9 cellular contexts compared by ENCODE assay signal in genomic region chr1:181043025-181043880, GRCh38. TPM values are rescaled to one million over a fixed set of nuclear protein-coding genes. Genes with fewer than 3 reads are reported as not detected.
DNase-seq lines count a peak whose midpoint lies in the region; ATAC-seq, FAIRE-seq and TF ChIP-seq lines count a peak whose summit lies in the region.
"Had no signal": no experiment of that assay in that cellular context is flagged by ENCODE, and none has a peak within 500 bp of the region (broad histone marks: within the 10 kb centered on the region; RNA-seq: fewer than 3 reads in every experiment).

No MANE protein-coding gene starts in this region.

- H3K36me3 Mint-ChIP-seq in activated CD4-positive, alpha-beta T cell treated with anti-CD3 and anti-CD28 coated beads, Interleukin-2, amount 10 ng/mL, durations not matched to agents 7 days and 5 days (ENCODE audit: low read depth): peaks cover 37% of the 10 kb centered on the region
- peaks cover 39% of the 10 kb centered on the region for H3K36me3 Mint-ChIP-seq in stimulated activated naive CD8-positive, alpha-beta T cell treated with anti-CD3 and anti-CD28 coated beads, Interleukin-15, Interleukin-2, amounts not matched to agents 100 ng/mL and 50 ng/mL, for 24 hours (ENCODE audit: low read depth)

- FAIRE-seq in bronchial epithelial cell (lab: Jason Lieb, UNC): no peak
- FAIRE-seq: islet of Langerhans had no signal

- no peak for TF ChIP-seq CTCF in bronchial epithelial cell (IDR thresholded peaks at IDR 0.05; ENCODE audit: insufficient read depth, low read length, severe bottlenecking)

- H3K27me3 Mint-ChIP-seq in activated CD4-positive, alpha-beta T cell treated with anti-CD3 and anti-CD28 coated beads, Interleukin-2, amount 10 ng/mL, durations not matched to agents 7 days and 5 days: no peaks in the 10 kb centered on the region
- no peaks in the 10 kb centered on the region for H3K27me3 Mint-ChIP-seq in stimulated activated naive CD8-positive, alpha-beta T cell treated with anti-CD3 and anti-CD28 coated beads, Interleukin-15, Interleukin-2, amounts not matched to agents 100 ng/mL and 50 ng/mL, for 24 hours

- no peak overlapping the region for H3K4me3 ChIP-seq in bronchial epithelial cell (ENCODE audit: low read depth, low read length)

- CTCF ChIA-PET in activated CD4-positive, alpha-beta T cell treated with anti-CD3 and anti-CD28 coated beads, Interleukin-2, amount 10 ng/mL, durations not matched to agents 7 days and 5 days (lab: Charles Lee): interaction anchor here (0.7 to 2.0 kb wide), 6 partner anchors 10 to 98 kb away, joined by 3 to 7 read pairs (median 4); partner anchors contain the start of genes MR1 and STX6

- DNase-seq in activated CD4-positive, alpha-beta T cell treated with anti-CD3 and anti-CD28 coated beads, Interleukin-2, amount 10 ng/mL, durations not matched to agents 7 days and 5 days: no peak
- DNase-seq in activated CD4-positive, alpha-beta T cell treated with anti-CD3 and anti-CD28 coated beads, Interleukin-2, amount 50 U/mL, for 1 hour: no peak
- DNase-seq in NCI-H2196 treated with DMSO at 0.1 percent for 48 hours (lab: John Stamatoyannopoulos, UW; ENCODE audit: unreplicated experiment) (peak; percentile 18), bronchial epithelial cell (ENCODE audit: low read depth) (peak; percentile 65), NCI-H1105 treated with DMSO at 0.1 percent for 48 hours (lab: John Stamatoyannopoulos, UW) (no peak), DMS114 treated with DMSO at 0.1 percent for 48 hours (lab: John Stamatoyannopoulos, UW; ENCODE audit: unreplicated experiment) (no peak)

- POLR2A ChIA-PET in activated CD4-positive, alpha-beta T cell treated with anti-CD3 and anti-CD28 coated beads, Interleukin-2, amount 10 ng/mL, durations not matched to agents 7 days and 5 days (lab: Charles Lee): interaction anchor here (0.6 kb wide), 1 partner anchor 113 kb away, joined by 3 read pairs; no protein-coding TSS in a partner anchor

- no peak for ATAC-seq in HG02623 (IDR thresholded peaks at IDR 0.05; ENCODE audit: unreplicated experiment)

- peak overlapping the region; percentile 82 for H3K27ac Mint-ChIP-seq in activated CD4-positive, alpha-beta T cell treated with anti-CD3 and anti-CD28 coated beads, Interleukin-2, amount 10 ng/mL, durations not matched to agents 7 days and 5 days
- peak overlapping the region; percentile 74 for H3K27ac Mint-ChIP-seq in stimulated activated naive CD8-positive, alpha-beta T cell treated with anti-CD3 and anti-CD28 coated beads, Interleukin-15, Interleukin-2, amounts not matched to agents 100 ng/mL and 50 ng/mL, for 24 hours

- no peaks in the 10 kb centered on the region for H3K9me3 Mint-ChIP-seq in activated CD4-positive, alpha-beta T cell treated with anti-CD3 and anti-CD28 coated beads, Interleukin-2, amount 10 ng/mL, durations not matched to agents 7 days and 5 days
- H3K9me3 Mint-ChIP-seq in stimulated activated naive CD8-positive, alpha-beta T cell treated with anti-CD3 and anti-CD28 coated beads, Interleukin-15, Interleukin-2, amounts not matched to agents 100 ng/mL and 50 ng/mL, for 24 hours: no peaks in the 10 kb centered on the region

- no peaks in the 10 kb centered on the region for H3K27me3 ChIP-seq in bronchial epithelial cell (ENCODE audit: control insufficient read depth, insufficient read depth, low read length)

- H3K36me3 ChIP-seq in bronchial epithelial cell (ENCODE audit: control insufficient read depth, insufficient read depth, low read length): peaks cover 2% of the 10 kb centered on the region

- peaks cover 53% of the 10 kb centered on the region for H3K4me1 Mint-ChIP-seq in activated CD4-positive, alpha-beta T cell treated with anti-CD3 and anti-CD28 coated beads, Interleukin-2, amount 10 ng/mL, durations not matched to agents 7 days and 5 days
- H3K4me1 Mint-ChIP-seq in stimulated activated naive CD8-positive, alpha-beta T cell treated with anti-CD3 and anti-CD28 coated beads, Interleukin-15, Interleukin-2, amounts not matched to agents 100 ng/mL and 50 ng/mL, for 24 hours (ENCODE audit: low read depth): peaks cover 56% of the 10 kb centered on the region

- no peak overlapping the region for H3K4me3 Mint-ChIP-seq in activated CD4-positive, alpha-beta T cell treated with anti-CD3 and anti-CD28 coated beads, Interleukin-2, amount 10 ng/mL, durations not matched to agents 7 days and 5 days
- peak overlapping the region; percentile 25 for H3K4me3 Mint-ChIP-seq in stimulated activated naive CD8-positive, alpha-beta T cell treated with anti-CD3 and anti-CD28 coated beads, Interleukin-15, Interleukin-2, amounts not matched to agents 100 ng/mL and 50 ng/mL, for 24 hours

RNA-seq across cellular contexts. Expression of gene MR1, which starts 9.5 kb away (rescaled TPM):
- total RNA-seq in activated CD4-positive, alpha-beta T cell treated with anti-CD3 and anti-CD28 coated beads, Interleukin-2, amount 10 ng/mL, durations not matched to agents 7 days and 5 days: 10 to 100 TPM; 37.4 to 38.7 TPM
- total RNA-seq in bronchial epithelial cell: 14.7 and 23.8 TPM in 2 replicates

RNA-seq across cellular contexts. Expression of gene STX6, which starts 20.6 kb away (rescaled TPM):
- 10 to 100 TPM; 17.9 to 18.4 TPM for total RNA-seq in activated CD4-positive, alpha-beta T cell treated with anti-CD3 and anti-CD28 coated beads, Interleukin-2, amount 10 ng/mL, durations not matched to agents 7 days and 5 days
- 42.6 and 56.3 TPM in 2 replicates for total RNA-seq in bronchial epithelial cell

RNA-seq across cellular contexts. Expression of gene IER5, which starts 45.2 kb away (rescaled TPM):
- total RNA-seq in activated CD4-positive, alpha-beta T cell treated with anti-CD3 and anti-CD28 coated beads, Interleukin-2, amount 10 ng/mL, durations not matched to agents 7 days and 5 days: 10 to 100 TPM; 20.3 to 24.9 TPM
- total RNA-seq in bronchial epithelial cell: 47.7 and 65.3 TPM in 2 replicates

Comparison
In these comparisons a context has a peak if more than half of its experiments do, and no peak if none do; other contexts are left out.
1. DNase-seq: peak in NCI-H2196 treated with DMSO at 0.1 percent for 48 hours (single experiment) and bronchial epithelial cell (single experiment); none in activated CD4-positive, alpha-beta T cell treated with anti-CD3 and anti-CD28 coated beads, Interleukin-2, amount 10 ng/mL, durations not matched to agents 7 days and 5 days (single experiment), activated CD4-positive, alpha-beta T cell treated with anti-CD3 and anti-CD28 coated beads, Interleukin-2, amount 50 U/mL, for 1 hour (single experiment), NCI-H1105 treated with DMSO at 0.1 percent for 48 hours (single experiment) and DMS114 treated with DMSO at 0.1 percent for 48 hours (single experiment).